ENCODE assay signal across 10 cellular contexts in genomic region chr14:104805326-104805678, GRCh38. TPM values are rescaled to one million over a fixed set of nuclear protein-coding genes. Genes with fewer than 3 reads are reported as not detected.
DNase-seq lines count a peak whose midpoint lies in the region; ATAC-seq, FAIRE-seq and TF ChIP-seq lines count a peak whose summit lies in the region.
"Had no signal": no experiment of that assay in that cellular context is flagged by ENCODE, and none has a peak within 500 bp of the region (broad histone marks: within the 10 kb centered on the region; RNA-seq: fewer than 3 reads in every experiment).

No MANE protein-coding gene starts in this region.

- no peak overlapping the region for H3K4me3 ChIP-seq in kidney (ENCODE audit: low read length in 2 of 2)

- H3K27ac ChIP-seq in VCaP, result 0 out of 2 replicates have a peak overlapping the region, but pooled peaks have one; percentile 10
- H3K27ac ChIP-seq in kidney (ENCODE audit: low read depth in 2 of 2, low read length in 2 of 2), result no peak overlapping the region

- intact Hi-C loops in kidney (cut with DNase I), result no loop called here
- intact Hi-C loops in activated T-helper 2 cell treated with anti-CD3 and anti-CD28 coated beads, Interferon-gamma antibody, Interleukin-2, Interleukin-4, amounts not matched to agents 10 μg/mL and 5 μg/mL and 100 μg/mL, durations not matched to agents 14 hours and 24 hours and 36 hours (cut with micrococcal nuclease), result no loop called here

- no peak overlapping the region for H3K27ac Mint-ChIP-seq in activated T-helper 2 cell treated with anti-CD3 and anti-CD28 coated beads, Interferon-gamma antibody, Interleukin-2, Interleukin-4, amounts not matched to agents 10 μg/mL and 5 μg/mL and 100 μg/mL, durations not matched to agents 14 hours and 24 hours and 36 hours

- no peaks in the 10 kb centered on the region for H3K36me3 ChIP-seq in kidney (ENCODE audit: control insufficient read depth in 1 of 2, insufficient read depth in 2 of 2, low read length in 2 of 2)

- H3K4me1 Mint-ChIP-seq in activated T-helper 2 cell treated with anti-CD3 and anti-CD28 coated beads, Interferon-gamma antibody, Interleukin-2, Interleukin-4, amounts not matched to agents 10 μg/mL and 5 μg/mL and 100 μg/mL, durations not matched to agents 14 hours and 24 hours and 36 hours (ENCODE audit: low read depth), result peaks cover 2% of the 10 kb centered on the region

- DNase-seq in AG08396 (ENCODE audit: low spot score) (peak; percentile 88), HEK293T (ENCODE audit: extremely low spot score) (peak; percentile 39), kidney (peak; percentile 90), GM20000 (ENCODE audit: low spot score) (no peak), NCI-H2171 (lab: John Stamatoyannopoulos, UW) (no peak)
- no peak for DNase-seq in activated T-helper 2 cell treated with anti-CD3 and anti-CD28 coated beads, Interferon-gamma antibody, Interleukin-2, Interleukin-4, amounts not matched to agents 10 μg/mL and 5 μg/mL and 100 μg/mL, durations not matched to agents 14 hours and 24 hours and 36 hours (ENCODE audit: low spot score)
- DNase-seq: DND-41, NCI-H2029 treated with DMSO at 0.1 percent for 48 hours had no signal

- TF ChIP-seq CTCF in VCaP (conservative IDR thresholded peaks at IDR 0.05) (no peak), kidney (IDR thresholded peaks at IDR 0.05; ENCODE audit: borderline replicate concordance, extremely low read depth, insufficient read depth) (no peak), GM20000 (IDR thresholded peaks at IDR 0.05; ENCODE audit: extremely low read depth, missing control alignments) (no peak)

- H3K4me3 Mint-ChIP-seq in activated T-helper 2 cell treated with anti-CD3 and anti-CD28 coated beads, Interferon-gamma antibody, Interleukin-2, Interleukin-4, amounts not matched to agents 10 μg/mL and 5 μg/mL and 100 μg/mL, durations not matched to agents 14 hours and 24 hours and 36 hours (ENCODE audit: low read depth), result no peak overlapping the region

- H3K27me3 Mint-ChIP-seq in activated T-helper 2 cell treated with anti-CD3 and anti-CD28 coated beads, Interferon-gamma antibody, Interleukin-2, Interleukin-4, amounts not matched to agents 10 μg/mL and 5 μg/mL and 100 μg/mL, durations not matched to agents 14 hours and 24 hours and 36 hours (ENCODE audit: low read depth), result no peaks in the 10 kb centered on the region

- no peak overlapping the region for H3K9ac ChIP-seq in kidney (ENCODE audit: low read length in 2 of 2)

- ATAC-seq in GM18873 (IDR thresholded peaks at IDR 0.05; ENCODE audit: low FRiP score, unreplicated experiment), result no peak

- H3K4me1 ChIP-seq in kidney (ENCODE audit: control insufficient read depth in 1 of 2, insufficient read depth in 1 of 2, low read depth in 1 of 2, low read length in 2 of 2), result peaks cover 15 to 22% of the 10 kb centered on the region in 2 donors

- CTCF ChIA-PET in HEK293T (lab: Yijun Ruan, JAX), result no interaction called here

- POLR2A ChIA-PET in HEK293T (lab: Yijun Ruan, JAX), result no interaction called here

- no peaks in the 10 kb centered on the region for H3K36me3 Mint-ChIP-seq in activated T-helper 2 cell treated with anti-CD3 and anti-CD28 coated beads, Interferon-gamma antibody, Interleukin-2, Interleukin-4, amounts not matched to agents 10 μg/mL and 5 μg/mL and 100 μg/mL, durations not matched to agents 14 hours and 24 hours and 36 hours (ENCODE audit: low read depth)

- no peaks in the 10 kb centered on the region for H3K9me3 Mint-ChIP-seq in activated T-helper 2 cell treated with anti-CD3 and anti-CD28 coated beads, Interferon-gamma antibody, Interleukin-2, Interleukin-4, amounts not matched to agents 10 μg/mL and 5 μg/mL and 100 μg/mL, durations not matched to agents 14 hours and 24 hours and 36 hours

- no peak for FAIRE-seq in kidney (lab: Jason Lieb, UNC)

- no peaks in the 10 kb centered on the region for H3K9me3 ChIP-seq in kidney (ENCODE audit: control insufficient read depth in 1 of 2, low read length in 2 of 2)

TF ChIP-seq in HEK293T, 16 proteins besides CTCF, POLR2A, EP300 and RAD21:
- TF ChIP-seq ARNT (IDR thresholded peaks at IDR 0.05) (no peak), TARDBP (IDR thresholded peaks at IDR 0.05) (no peak), ZNF384 (IDR thresholded peaks at IDR 0.05) (no peak), FOXK2 (IDR thresholded peaks at IDR 0.05) (no peak), HDGF (IDR thresholded peaks at IDR 0.05; ENCODE audit: borderline replicate concordance) (no peak), LEF1 (IDR thresholded peaks at IDR 0.05; ENCODE audit: borderline replicate concordance) (no peak), FOXA1 (IDR thresholded peaks at IDR 0.05) (no peak)

RNA-seq across cellular contexts. Expression of gene ZBTB42, which starts 4.4 kb away (rescaled TPM):
- 10.0 TPM for total RNA-seq in kidney
- 3.9 TPM for polyA plus RNA-seq in kidney (ENCODE audit: insufficient read depth, low read depth, low replicate concordance)
- total RNA-seq in activated T-helper 2 cell treated with anti-CD3 and anti-CD28 coated beads, Interferon-gamma antibody, Interleukin-2, Interleukin-4, amounts not matched to agents 10 μg/mL and 5 μg/mL and 100 μg/mL, durations not matched to agents 14 hours and 24 hours and 36 hours, result 5.2 and 5.4 TPM in 2 replicates

RNA-seq across cellular contexts. Expression of gene AKT1, which starts 9.8 kb away (rescaled TPM):
- 125 TPM for total RNA-seq in kidney
- 70.6 TPM for polyA plus RNA-seq in kidney (ENCODE audit: insufficient read depth, low read depth, low replicate concordance)
- total RNA-seq in activated T-helper 2 cell treated with anti-CD3 and anti-CD28 coated beads, Interferon-gamma antibody, Interleukin-2, Interleukin-4, amounts not matched to agents 10 μg/mL and 5 μg/mL and 100 μg/mL, durations not matched to agents 14 hours and 24 hours and 36 hours, result 145 TPM in 2 replicates

RNA-seq across cellular contexts. Expression of gene SIVA1, which starts 52.4 kb away (rescaled TPM):
- total RNA-seq in kidney, result 65.7 TPM
- 124 TPM for polyA plus RNA-seq in kidney (ENCODE audit: insufficient read depth, low read depth, low replicate concordance)
- total RNA-seq in activated T-helper 2 cell treated with anti-CD3 and anti-CD28 coated beads, Interferon-gamma antibody, Interleukin-2, Interleukin-4, amounts not matched to agents 10 μg/mL and 5 μg/mL and 100 μg/mL, durations not matched to agents 14 hours and 24 hours and 36 hours, result 96.0 and 104 TPM in 2 replicates

RNA-seq across cellular contexts. Expression of gene CEP170B, which starts 59.8 kb away (rescaled TPM):
- 42.4 TPM for total RNA-seq in kidney
- 8.1 TPM for polyA plus RNA-seq in kidney (ENCODE audit: insufficient read depth, low read depth, low replicate concordance)
- 8.5 TPM in 2 replicates for total RNA-seq in activated T-helper 2 cell treated with anti-CD3 and anti-CD28 coated beads, Interferon-gamma antibody, Interleukin-2, Interleukin-4, amounts not matched to agents 10 μg/mL and 5 μg/mL and 100 μg/mL, durations not matched to agents 14 hours and 24 hours and 36 hours

Comparison
In these comparisons a context has a peak if more than half of its experiments do, and no peak if none do; other contexts are left out.
1. DNase-seq: peak in AG08396 (single experiment), HEK293T (single experiment) and kidney (single experiment); none in activated T-helper 2 cell treated with anti-CD3 and anti-CD28 coated beads, Interferon-gamma antibody, Interleukin-2, Interleukin-4, amounts not matched to agents 10 μg/mL and 5 μg/mL and 100 μg/mL, durations not matched to agents 14 hours and 24 hours and 36 hours (single experiment), GM20000 (single experiment) and NCI-H2171 (single experiment).